ENCODE assay signal across 12 cellular contexts in the genomic region with DNA sequence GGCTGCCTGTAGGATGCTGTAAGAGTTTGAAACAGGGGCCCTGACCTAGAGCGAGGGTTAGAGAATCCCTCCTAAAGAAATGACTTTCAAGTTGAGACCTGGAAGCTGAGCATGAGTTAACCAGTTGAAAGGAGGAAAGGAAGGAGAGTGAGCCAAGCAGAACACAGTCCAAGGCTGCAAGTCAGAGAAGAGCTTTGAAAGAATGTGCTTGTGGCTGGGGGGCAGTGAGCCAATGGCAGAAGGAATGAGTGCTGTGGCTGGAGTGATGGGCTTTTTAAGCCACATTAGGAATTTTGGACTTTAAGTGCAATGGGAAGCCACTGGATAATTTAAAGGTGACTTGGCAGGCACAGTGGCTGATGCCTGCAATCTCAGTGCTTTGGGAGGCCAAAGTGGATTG. TPM values are rescaled to one million over a fixed set of nuclear protein-coding genes. Genes with fewer than 3 reads are reported as not detected.
DNase-seq lines count a peak whose midpoint lies in the region; ATAC-seq and TF ChIP-seq lines count a peak whose summit lies in the region.
"Had no signal": no experiment of that assay in that cellular context is flagged by ENCODE, and none has a peak within 500 bp of the region (broad histone marks: within the 10 kb centered on the region; RNA-seq: fewer than 3 reads in every experiment).

No MANE protein-coding gene starts in this region.

- H3K4me1 Mint-ChIP-seq in HFFc6 (ENCODE audit: low read depth): peaks cover 74% of the 10 kb centered on the region
- peaks cover 11 to 41% (median 34%) of the 10 kb centered on the region in 4 donors for H3K4me1 Mint-ChIP-seq in naive thymus-derived CD8-positive, alpha-beta T cell

- H3K27ac ChIP-seq in body of pancreas: peak overlapping the region; percentile 58 to 85 (median 80)
- H3K27ac ChIP-seq in Peyer's patch: peak overlapping the region in 1 of 4 donors; percentile 45

- ATAC-seq in body of pancreas (peak; percentile 3), GM21717 (IDR thresholded peaks at IDR 0.05; ENCODE audit: unreplicated experiment) (no peak)
- no peak for ATAC-seq in naive thymus-derived CD8-positive, alpha-beta T cell

- DNase-seq in AG09309 (ENCODE audit: low read depth) (no peak), HFFc6 (peak; percentile 88), body of pancreas (no peak), NCI-H2029 treated with DMSO at 0.1 percent for 48 hours (lab: John Stamatoyannopoulos, UW) (no peak), Peyer's patch (no peak)
- DNase-seq in naive thymus-derived CD8-positive, alpha-beta T cell: no peak
- no peak for DNase-seq in activated CD4-positive, CD25-positive, alpha-beta regulatory T cell treated with anti-CD3 and anti-CD28 coated beads, Interleukin-2, amount 50 U/mL, for 72 hours
- DNase-seq: central memory CD4-positive, alpha-beta T cell; DMS79 treated with DMSO at 0.1 percent for 48 hours; substantia nigra had no signal

- intact Hi-C loops in body of pancreas (cut with DNase I): no loop called here

- H3K4me3 ChIP-seq in AG09309 (ENCODE audit: control insufficient read depth, low read depth, low read length) (peak overlapping the region; percentile 18), body of pancreas (no peak overlapping the region), Peyer's patch (no peak overlapping the region)
- H3K4me3 ChIP-seq: smooth muscle cell had no signal

- TF ChIP-seq POLR2A in body of pancreas (IDR thresholded peaks at IDR 0.05) (no peak), Peyer's patch (IDR thresholded peaks at IDR 0.05) (no peak)

- POLR2A ChIA-PET in naive thymus-derived CD8-positive, alpha-beta T cell (lab: Charles Lee): interaction anchor here (1.2 to 4.0 kb wide), 5 partner anchors 11 to 52 kb away, joined by 5 to 150 read pairs (median 19); a partner anchor contains a TSS

- H3K36me3 ChIP-seq in body of pancreas (replicated peaks in 1 of 2; ENCODE audit: insufficient read depth in 1 of 2, low read depth in 2 of 2) (no peaks in the 10 kb centered on the region), Peyer's patch (no peaks in the 10 kb centered on the region)

- 92 to 95% methylated on average over 1 of the region's 1 CpG for WGBS in body of pancreas, 2 donors

- peak overlapping the region; percentile 96 for H3K27ac Mint-ChIP-seq in HFFc6
- H3K27ac Mint-ChIP-seq in naive thymus-derived CD8-positive, alpha-beta T cell: peak overlapping the region in 9 of 10 donors; percentile 73 to 95 (median 89)

- no peaks in the 10 kb centered on the region for H3K9me3 Mint-ChIP-seq in HFFc6
- H3K9me3 Mint-ChIP-seq in naive thymus-derived CD8-positive, alpha-beta T cell: no peaks in the 10 kb centered on the region

- no peaks in the 10 kb centered on the region; the same call in 1 of the 2 replicates for H3K27me3 Mint-ChIP-seq in HFFc6 (ENCODE audit: insufficient read depth)
- H3K27me3 Mint-ChIP-seq in naive thymus-derived CD8-positive, alpha-beta T cell: no peaks in the 10 kb centered on the region

- H3K9me3 ChIP-seq in body of pancreas: no peaks in the 10 kb centered on the region
- no peaks in the 10 kb centered on the region for H3K9me3 ChIP-seq in Peyer's patch

- peak overlapping the region; percentile 87 for H3K4me3 Mint-ChIP-seq in HFFc6
- H3K4me3 Mint-ChIP-seq in naive thymus-derived CD8-positive, alpha-beta T cell: peak overlapping the region in 6 of 10 donors; percentile 1 to 63 (median 42)

- H3K4me1 ChIP-seq in body of pancreas (peaks cover 27% of the 10 kb centered on the region), Peyer's patch (peaks cover 0 to 6% (median 0%) of the 10 kb centered on the region in 4 donors)

- TF ChIP-seq CTCF in AG09309 (IDR thresholded peaks at IDR 0.05; ENCODE audit: control insufficient read depth, insufficient read depth, low read depth, low read length, missing control alignments): no peak
- no peak for TF ChIP-seq CTCF in HFFc6 (IDR thresholded peaks at IDR 0.05)
- no peak for TF ChIP-seq CTCF in body of pancreas (IDR thresholded peaks at IDR 0.05)
- TF ChIP-seq CTCF in Peyer's patch (IDR thresholded peaks at IDR 0.05): no peak

- H3K36me3 Mint-ChIP-seq in HFFc6 (ENCODE audit: low read depth): no peaks in the 10 kb centered on the region; the same call in 1 of the 2 replicates
- peaks cover 0 to 5% (median 0%) of the 10 kb centered on the region in 3 donors for H3K36me3 Mint-ChIP-seq in naive thymus-derived CD8-positive, alpha-beta T cell

- H3K27me3 ChIP-seq in body of pancreas: no peaks in the 10 kb centered on the region
- no peaks in the 10 kb centered on the region for H3K27me3 ChIP-seq in Peyer's patch

RNA-seq across cellular contexts. Expression of a gene that starts 18.1 kb away (rescaled TPM):
- 10 to 100 TPM; 22.9 to 31.4 (median 29.7) TPM for total RNA-seq in HFFc6 (2021; fragmentation: NEBNext Ultra II Directional; extraction: Animal tissue kit (Norgen Biotek cat#: 25700))
- 10 to 100 TPM; 11.9 to 28.3 TPM for total RNA-seq in body of pancreas
- 100 to 1,000 TPM; 161 TPM for total RNA-seq in naive thymus-derived CD8-positive, alpha-beta T cell
- 10 to 100 TPM in 2 of 3 donors, 1 to 10 TPM in 1; 8.3 to 26.9 (median 20.6) TPM for polyA plus RNA-seq in naive thymus-derived CD8-positive, alpha-beta T cell
- 10 to 100 TPM; 37.7 to 66.0 (median 48.1) TPM for total RNA-seq in Peyer's patch

RNA-seq across cellular contexts. Expression of a gene that starts 39.3 kb away (rescaled TPM):
- total RNA-seq in HFFc6 (2021; fragmentation: NEBNext Ultra II Directional; extraction: Animal tissue kit (Norgen Biotek cat#: 25700)): under 1 TPM in 3 of 6 experiments, not detected in 3; 0.15 to 0.31 (median 0.26) TPM
- not detected for total RNA-seq in body of pancreas
- total RNA-seq in naive thymus-derived CD8-positive, alpha-beta T cell: 1 to 10 TPM; 1.3 to 1.9 TPM
- under 1 TPM in 2 of 3 donors, not detected in 1; 0.47 to 0.51 TPM for polyA plus RNA-seq in naive thymus-derived CD8-positive, alpha-beta T cell
- total RNA-seq in Peyer's patch: 1 to 10 TPM in 1 of 4 donors, under 1 TPM in 1, not detected in 2; 0.54 to 1.2 TPM

RNA-seq across cellular contexts. Expression of a gene that starts 50.2 kb away (rescaled TPM):
- 1 to 10 TPM; 5.0 to 8.6 (median 6.6) TPM for total RNA-seq in HFFc6 (2021; fragmentation: NEBNext Ultra II Directional; extraction: Animal tissue kit (Norgen Biotek cat#: 25700))
- total RNA-seq in body of pancreas: 10 to 100 TPM; 10.1 to 23.4 TPM
- total RNA-seq in naive thymus-derived CD8-positive, alpha-beta T cell: 1 to 10 TPM; 2.5 to 4.3 TPM
- 1 to 10 TPM in 1 of 3 donors, under 1 TPM in 2; 0.14 to 1.4 (median 0.54) TPM for polyA plus RNA-seq in naive thymus-derived CD8-positive, alpha-beta T cell
- total RNA-seq in Peyer's patch: 10 to 100 TPM in 1 of 4 donors, 1 to 10 TPM in 3; 2.3 to 14.9 (median 5.6) TPM
